ENCODE assay signal across 8 cellular contexts in the genomic region with DNA sequence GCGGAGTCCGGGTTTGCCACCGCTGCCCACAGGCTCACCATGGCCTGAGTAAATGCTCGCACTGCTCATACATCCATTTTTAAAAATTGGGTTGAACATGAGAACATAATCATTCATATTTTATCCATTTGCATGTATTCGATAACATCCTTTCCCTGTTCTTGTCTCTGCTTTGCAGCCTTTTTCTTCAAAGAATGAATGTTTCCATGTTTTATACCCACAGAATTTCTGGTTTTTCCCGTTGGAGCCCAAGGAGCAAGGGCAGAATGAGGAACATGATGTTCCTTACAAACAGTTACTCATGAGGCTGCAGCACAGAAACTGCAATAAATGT.
A peak's percentile ranks its signal among the peaks of the same experiment; 100 is the strongest.
DNase-seq lines count a peak whose midpoint lies in the region; TF ChIP-seq lines count a peak whose summit lies in the region.

No MANE protein-coding gene starts in this region.

- H3K36me3 ChIP-seq in CD8-positive, alpha-beta memory T cell (ENCODE audit: insufficient read depth, low read length), result no peaks in the 10 kb centered on the region
- no peaks in the 10 kb centered on the region for H3K36me3 ChIP-seq in Loucy (ENCODE audit: insufficient read depth, low read length)

- peaks cover 20% of the 10 kb centered on the region for H3K27me3 ChIP-seq in CD8-positive, alpha-beta memory T cell (ENCODE audit: insufficient read depth, low read length, poor library complexity, severe bottlenecking)
- H3K27me3 ChIP-seq in Loucy (ENCODE audit: insufficient read depth, low read length, poor library complexity, severe bottlenecking), result no peaks in the 10 kb centered on the region

- peaks cover 29 to 41% of the 10 kb centered on the region in 2 donors for H3K27me3 Mint-ChIP-seq in CD8-positive, alpha-beta memory T cell
- H3K27me3 Mint-ChIP-seq in chondrocyte (ENCODE audit: low read depth), result no peaks in the 10 kb centered on the region
- H3K27me3 Mint-ChIP-seq in neural crest cell (ENCODE audit: low read depth), result peaks cover 38% of the 10 kb centered on the region

- H3K9me2 ChIP-seq in Loucy (replicated peaks; ENCODE audit: low read depth, low read length), result no peaks in the 10 kb centered on the region

- peaks cover 14% of the 10 kb centered on the region for H3K4me1 ChIP-seq in CD8-positive, alpha-beta memory T cell (ENCODE audit: insufficient read depth, low read length)
- peaks cover 4% of the 10 kb centered on the region for H3K4me1 ChIP-seq in Loucy (ENCODE audit: insufficient read depth, low read length, poor library complexity, severe bottlenecking)

- H3K9me3 ChIP-seq in CD8-positive, alpha-beta memory T cell (ENCODE audit: low read length), result no peaks in the 10 kb centered on the region
- H3K9me3 ChIP-seq in Loucy (ENCODE audit: insufficient read depth, low read depth, low read length), result no peaks in the 10 kb centered on the region

- H3K4me2 ChIP-seq in Loucy (ENCODE audit: low read depth, low read length, poor library complexity, severe bottlenecking), result peak overlapping the region; percentile 90

- H3K4me1 Mint-ChIP-seq in CD8-positive, alpha-beta memory T cell, result peaks cover 4 to 16% (median 6%) of the 10 kb centered on the region in 3 donors
- H3K4me1 Mint-ChIP-seq in chondrocyte (ENCODE audit: low read depth), result peaks cover 15% of the 10 kb centered on the region
- peaks cover 4% of the 10 kb centered on the region for H3K4me1 Mint-ChIP-seq in neural crest cell

- DNase-seq in CD8-positive, alpha-beta memory T cell, result no peak
- DNase-seq in chondrocyte (ENCODE audit: low spot score) (no peak), neural crest cell (ENCODE audit: low read depth, low spot score) (no peak), posterior cingulate gyrus (no peak), COLO668 (lab: John Stamatoyannopoulos, UW; ENCODE audit: unreplicated experiment) (no peak), NCI-H187 treated with DMSO at 0.1 percent for 48 hours (lab: John Stamatoyannopoulos, UW) (no peak), T-helper 9 cell (no peak)

- no peak overlapping the region for H3K9ac ChIP-seq in Loucy (ENCODE audit: low read depth, low read length, poor library complexity, severe bottlenecking)

- peaks cover 0 to 2% (median 0%) of the 10 kb centered on the region in 5 donors for H3K9me3 Mint-ChIP-seq in CD8-positive, alpha-beta memory T cell
- H3K9me3 Mint-ChIP-seq in chondrocyte (ENCODE audit: low read depth) (peaks cover 3% of the 10 kb centered on the region), neural crest cell (no peaks in the 10 kb centered on the region)

- peak overlapping the region; percentile 89 for H2AFZ ChIP-seq in Loucy (ENCODE audit: low read length)

- H3K4me3 Mint-ChIP-seq in CD8-positive, alpha-beta memory T cell, result peak overlapping the region; percentile 45 to 85 (median 71)
- H3K4me3 Mint-ChIP-seq in chondrocyte (ENCODE audit: unreplicated experiment) (peak overlapping the region; percentile 54), neural crest cell (peak overlapping the region; percentile 76)

- H3F3A ChIP-seq in Loucy (ENCODE audit: low read depth), result no peaks in the 10 kb centered on the region

- peak overlapping the region; percentile 34 for H3K4me3 ChIP-seq in CD8-positive, alpha-beta memory T cell (ENCODE audit: low read length)
- H3K4me3 ChIP-seq in Loucy (ENCODE audit: low read length, poor library complexity, severe bottlenecking), result peak overlapping the region; percentile 70

- H3K27ac Mint-ChIP-seq in CD8-positive, alpha-beta memory T cell, result peak overlapping the region in 2 of 8 donors; percentile 14 to 58
- H3K27ac Mint-ChIP-seq in chondrocyte (ENCODE audit: unreplicated experiment), result no peak overlapping the region
- no peak overlapping the region for H3K27ac Mint-ChIP-seq in neural crest cell (ENCODE audit: unreplicated experiment)

- no peaks in the 10 kb centered on the region for H4K20me1 ChIP-seq in Loucy (ENCODE audit: insufficient read depth, low read length, poor library complexity, severe bottlenecking)

- intact Hi-C loops in posterior cingulate gyrus (cut with DNase I), result loop anchor here (2.0 to 5.0 kb wide), 3 partner anchors 127 to 473 kb away; no protein-coding TSS in a partner anchor

- CTCF ChIA-PET in CD8-positive, alpha-beta memory T cell (lab: Charles Lee), result interaction anchor here (0.7 to 3.7 kb wide), 9 partner anchors 8 to 519 kb away, joined by 3 to 43 read pairs (median 12); partner anchors contain the start of gene MZT2A

- TF ChIP-seq CTCF in Loucy (conservative IDR thresholded peaks at IDR 0.05; ENCODE audit: low read length), result no peak
- peak; percentile 25 for TF ChIP-seq CTCF in chondrocyte (IDR thresholded peaks at IDR 0.05)
- no peak for TF ChIP-seq CTCF in neural crest cell (conservative IDR thresholded peaks at IDR 0.05)

- H3K27ac ChIP-seq in CD8-positive, alpha-beta memory T cell (ENCODE audit: low read depth, low read length), result no peak overlapping the region

- H3K79me2 ChIP-seq in Loucy (ENCODE audit: insufficient read depth, low read length), result no peaks in the 10 kb centered on the region

- POLR2A ChIA-PET in CD8-positive, alpha-beta memory T cell (lab: Charles Lee), result no interaction called here

- no peaks in the 10 kb centered on the region for H3K36me3 Mint-ChIP-seq in CD8-positive, alpha-beta memory T cell
- H3K36me3 Mint-ChIP-seq in chondrocyte (ENCODE audit: low read depth) (no peaks in the 10 kb centered on the region), neural crest cell (ENCODE audit: low read depth) (no peaks in the 10 kb centered on the region)
